15 cellular contexts compared by ENCODE assay signal in the genomic region with DNA sequence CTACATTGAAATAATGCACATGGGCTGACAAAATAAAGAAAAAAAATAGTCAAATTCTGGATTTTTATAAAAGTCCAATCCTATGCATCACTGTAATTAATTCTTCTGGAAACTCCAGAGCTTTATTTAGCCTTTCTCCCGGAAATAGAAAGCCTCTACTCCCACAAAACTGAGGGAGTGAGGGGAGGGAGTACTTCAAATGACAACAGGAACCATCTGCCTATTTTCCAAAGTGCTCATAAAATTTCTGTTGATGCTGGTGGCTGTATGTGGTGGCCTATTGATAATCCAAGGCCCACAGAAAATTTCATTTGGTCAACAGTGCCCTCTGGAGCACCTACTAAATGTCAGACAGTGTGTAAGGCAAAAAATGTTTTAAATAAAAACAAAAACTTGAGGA.
A peak's percentile ranks its signal among the peaks of the same experiment; 100 is the strongest.
DNase-seq lines count a peak whose midpoint lies in the region; ATAC-seq and TF ChIP-seq lines count a peak whose summit lies in the region.
"Had no signal": no experiment of that assay in that cellular context is flagged by ENCODE, and none has a peak within 500 bp of the region (broad histone marks: within the 10 kb centered on the region; RNA-seq: fewer than 3 reads in every experiment).

No MANE protein-coding gene starts in this region.

- no peak for TF ChIP-seq CTCF in mesothelial cell of epicardium (IDR thresholded peaks at IDR 0.05; ENCODE audit: unreplicated experiment)

- peaks cover 13% of the 10 kb centered on the region for H3K4me1 Mint-ChIP-seq in mesothelial cell of epicardium
- peaks cover 0 to under 1% (median under 1%) of the 10 kb centered on the region in 7 donors for H3K4me1 Mint-ChIP-seq in naive thymus-derived CD4-positive, alpha-beta T cell

- CTCF ChIA-PET in naive thymus-derived CD4-positive, alpha-beta T cell (lab: Charles Lee), result no interaction called here

- no peaks in the 10 kb centered on the region for H3K9me3 Mint-ChIP-seq in mesothelial cell of epicardium
- peaks cover 0 to under 1% (median 0%) of the 10 kb centered on the region in 11 donors for H3K9me3 Mint-ChIP-seq in naive thymus-derived CD4-positive, alpha-beta T cell

- DNase-seq in NCI-H1694 (lab: John Stamatoyannopoulos, UW) (peak; percentile 21), NCI-H69 (lab: John Stamatoyannopoulos, UW) (peak; percentile 1), amniotic epithelial cell (ENCODE audit: low read depth) (peak; percentile 39), mesothelial cell of epicardium (ENCODE audit: low spot score in 2 of 2, unreplicated experiment in 2 of 2) (no peak)
- DNase-seq in naive thymus-derived CD4-positive, alpha-beta T cell, result no peak
- DNase-seq: DMS53, H7, MV-4-11, NCI-H1417 treated with DMSO at 0.1 percent for 48 hours, NCI-H2081, PC-3 had no signal

- no peak overlapping the region for H3K4me3 Mint-ChIP-seq in mesothelial cell of epicardium
- H3K4me3 Mint-ChIP-seq in naive thymus-derived CD4-positive, alpha-beta T cell, result no peak overlapping the region

- no peaks in the 10 kb centered on the region for H3K36me3 Mint-ChIP-seq in mesothelial cell of epicardium
- peaks cover 0 to 4% (median 0%) of the 10 kb centered on the region in 5 donors for H3K36me3 Mint-ChIP-seq in naive thymus-derived CD4-positive, alpha-beta T cell

- no peaks in the 10 kb centered on the region for H3K27me3 Mint-ChIP-seq in mesothelial cell of epicardium (ENCODE audit: low read depth)
- no peaks in the 10 kb centered on the region for H3K27me3 Mint-ChIP-seq in naive thymus-derived CD4-positive, alpha-beta T cell

- no peak for ATAC-seq in naive thymus-derived CD4-positive, alpha-beta T cell
- ATAC-seq in HG03520 (IDR thresholded peaks at IDR 0.05; ENCODE audit: unreplicated experiment) (no peak), HG02973 (IDR thresholded peaks at IDR 0.05; ENCODE audit: unreplicated experiment) (no peak)
- ATAC-seq: PC-3 had no signal

- H3K4me1 ChIP-seq in naive thymus-derived CD4-positive, alpha-beta T cell (ENCODE audit: control insufficient read depth in 2 of 2, insufficient read depth in 2 of 2, low read length in 2 of 2), result peaks cover 0 to 4% of the 10 kb centered on the region in 2 donors
- H3K4me1 ChIP-seq: BLaER1 treated with 17β-estradiol and CSF1 and Interleukin-3, amounts not matched to agents 10 nM and 100 nM; SJSA1 had no signal

- no peak overlapping the region for H3K27ac ChIP-seq in naive thymus-derived CD4-positive, alpha-beta T cell (ENCODE audit: low read depth, low read length)
- H3K27ac ChIP-seq: BLaER1 treated with 17β-estradiol and CSF1 and Interleukin-3, amounts not matched to agents 10 nM and 100 nM; SJSA1 had no signal

- intact Hi-C loops in naive thymus-derived CD4-positive, alpha-beta T cell (cut with micrococcal nuclease), result no loop called here

- H3K4me3 ChIP-seq in naive thymus-derived CD4-positive, alpha-beta T cell (ENCODE audit: low read length), result no peak overlapping the region
- H3K4me3 ChIP-seq: BLaER1 treated with 17β-estradiol and CSF1 and Interleukin-3, amounts not matched to agents 10 nM and 100 nM; SJSA1 had no signal

- no peaks in the 10 kb centered on the region for H3K27me3 ChIP-seq in naive thymus-derived CD4-positive, alpha-beta T cell (ENCODE audit: control insufficient read depth in 2 of 2, insufficient read depth in 2 of 2, low read length in 2 of 2)
- H3K27me3 ChIP-seq: BLaER1 treated with 17β-estradiol and CSF1 and Interleukin-3, amounts not matched to agents 10 nM and 100 nM; SJSA1 had no signal

- peak overlapping the region; percentile 82 for H3K27ac Mint-ChIP-seq in mesothelial cell of epicardium
- H3K27ac Mint-ChIP-seq in naive thymus-derived CD4-positive, alpha-beta T cell, result no peak overlapping the region

- no peaks in the 10 kb centered on the region for H3K9me3 ChIP-seq in naive thymus-derived CD4-positive, alpha-beta T cell (ENCODE audit: control insufficient read depth in 2 of 3, low read length in 3 of 3)
- H3K9me3 ChIP-seq: BLaER1 treated with 17β-estradiol and CSF1 and Interleukin-3, amounts not matched to agents 10 nM and 100 nM; SJSA1 had no signal

- no peaks in the 10 kb centered on the region for H3K36me3 ChIP-seq in naive thymus-derived CD4-positive, alpha-beta T cell (ENCODE audit: control insufficient read depth in 2 of 3, insufficient read depth in 3 of 3, low read length in 3 of 3)
- H3K36me3 ChIP-seq: BLaER1 treated with 17β-estradiol and CSF1 and Interleukin-3, amounts not matched to agents 10 nM and 100 nM; SJSA1 had no signal

- POLR2A ChIA-PET in naive thymus-derived CD4-positive, alpha-beta T cell (lab: Charles Lee), result no interaction called here

Comparison
In these comparisons a context has a peak if more than half of its experiments do, and no peak if none do; other contexts are left out.
1. DNase-seq: peak in NCI-H1694 (single experiment), NCI-H69 (single experiment) and amniotic epithelial cell (single experiment); none in mesothelial cell of epicardium (0 of 2) and naive thymus-derived CD4-positive, alpha-beta T cell (0 of 9).